ENCODE assay signal across 20 cellular contexts in the genomic region with DNA sequence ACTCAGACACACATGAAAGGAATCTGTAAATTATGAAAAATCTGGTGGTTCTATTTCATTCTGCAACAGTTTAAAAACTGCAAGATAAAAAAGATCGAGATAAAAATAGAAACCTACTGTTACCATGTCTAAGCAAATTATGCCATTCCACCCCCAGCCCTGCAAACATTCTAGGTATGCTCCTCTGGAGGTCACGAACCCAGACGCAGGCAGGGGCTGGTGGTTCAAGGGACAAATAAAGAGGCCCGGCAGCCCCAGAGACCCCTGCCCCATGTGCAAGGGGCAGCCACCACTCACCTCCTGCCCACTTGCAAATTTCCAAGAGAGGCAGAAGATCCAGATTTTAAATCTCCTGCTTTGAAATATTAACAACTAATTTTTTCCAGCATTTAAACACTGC.
"Had no signal": no experiment of that assay in that cellular context is flagged by ENCODE, and none has a peak within 500 bp of the region (broad histone marks: within the 10 kb centered on the region; RNA-seq: fewer than 3 reads in every experiment).

No MANE protein-coding gene starts in this region.

- H3K36me3 ChIP-seq: colonic mucosa, neutrophil, transverse colon had no signal

- H3K4me1 Mint-ChIP-seq: immature natural killer cell had no signal

- H3K27ac Mint-ChIP-seq: activated CD4-positive, alpha-beta memory T cell treated with anti-CD3 and anti-CD28 coated beads, Interleukin-2, amount 10 ng/mL, durations not matched to agents 7 days and 5 days; activated naive CD4-positive, alpha-beta T cell treated with anti-CD3 and anti-CD28 coated beads, Interleukin-2, amount 50 U/mL, for 72 hours; immature natural killer cell; naive B cell; WTC11 had no signal

- H3K27ac ChIP-seq: colonic mucosa, neutrophil, skin epidermis, transverse colon had no signal

- H3K9me3 ChIP-seq: colonic mucosa, neutrophil, transverse colon had no signal

- H3K27me3 ChIP-seq: colonic mucosa, transverse colon had no signal

- H3K4me3 Mint-ChIP-seq: activated CD4-positive, alpha-beta memory T cell treated with anti-CD3 and anti-CD28 coated beads, Interleukin-2, amount 10 ng/mL, durations not matched to agents 7 days and 5 days; immature natural killer cell; naive B cell; WTC11 had no signal

- ATAC-seq: activated naive CD4-positive, alpha-beta T cell treated with anti-CD3 and anti-CD28 coated beads, Interleukin-2, amount 50 U/mL, for 72 hours; WTC11 had no signal

- DNase-seq: activated CD4-positive, alpha-beta memory T cell treated with anti-CD3 and anti-CD28 coated beads, Interleukin-2, amount 10 ng/mL, durations not matched to agents 7 days and 5 days; activated CD4-positive, alpha-beta T cell treated with anti-CD3 and anti-CD28 coated beads for 4 hours; activated effector memory CD4-positive, alpha-beta T cell treated with anti-CD3 and anti-CD28 coated beads, Interleukin-2, amount 50 U/mL, for 16 hours; activated T-cell treated with anti-CD3 and anti-CD28 coated beads, Interleukin-2, amount 50 U/mL, for 48 hours; central memory CD4-positive, alpha-beta T cell; colonic mucosa; effector CD8-positive, alpha-beta T cell; foreskin melanocyte; immature natural killer cell; naive B cell; retina; stimulated activated CD4-positive, alpha-beta T cell treated with anti-CD3 and anti-CD28 coated beads, Interleukin-15, amount 100 ng/mL, for 24 hours; stimulated activated CD4-positive, alpha-beta T cell treated with anti-CD3 and anti-CD28 coated beads, Interleukin-4, amount 100 ng/mL, for 24 hours; stimulated activated naive CD4-positive, alpha-beta T cell; transverse colon had no signal

- H3K4me1 ChIP-seq: colonic mucosa had no signal

- H3K36me3 Mint-ChIP-seq: activated naive CD4-positive, alpha-beta T cell treated with anti-CD3 and anti-CD28 coated beads, Interleukin-2, amount 50 U/mL, for 72 hours; immature natural killer cell; naive B cell had no signal

- H3K9me3 Mint-ChIP-seq: activated CD4-positive, alpha-beta memory T cell treated with anti-CD3 and anti-CD28 coated beads, Interleukin-2, amount 10 ng/mL, durations not matched to agents 7 days and 5 days; activated naive CD4-positive, alpha-beta T cell treated with anti-CD3 and anti-CD28 coated beads, Interleukin-2, amount 50 U/mL, for 72 hours; immature natural killer cell; naive B cell had no signal

- H3K4me3 ChIP-seq: colonic mucosa, lung, skin epidermis, transverse colon had no signal
